2 cellular contexts compared by ENCODE assay signal in the genomic region with DNA sequence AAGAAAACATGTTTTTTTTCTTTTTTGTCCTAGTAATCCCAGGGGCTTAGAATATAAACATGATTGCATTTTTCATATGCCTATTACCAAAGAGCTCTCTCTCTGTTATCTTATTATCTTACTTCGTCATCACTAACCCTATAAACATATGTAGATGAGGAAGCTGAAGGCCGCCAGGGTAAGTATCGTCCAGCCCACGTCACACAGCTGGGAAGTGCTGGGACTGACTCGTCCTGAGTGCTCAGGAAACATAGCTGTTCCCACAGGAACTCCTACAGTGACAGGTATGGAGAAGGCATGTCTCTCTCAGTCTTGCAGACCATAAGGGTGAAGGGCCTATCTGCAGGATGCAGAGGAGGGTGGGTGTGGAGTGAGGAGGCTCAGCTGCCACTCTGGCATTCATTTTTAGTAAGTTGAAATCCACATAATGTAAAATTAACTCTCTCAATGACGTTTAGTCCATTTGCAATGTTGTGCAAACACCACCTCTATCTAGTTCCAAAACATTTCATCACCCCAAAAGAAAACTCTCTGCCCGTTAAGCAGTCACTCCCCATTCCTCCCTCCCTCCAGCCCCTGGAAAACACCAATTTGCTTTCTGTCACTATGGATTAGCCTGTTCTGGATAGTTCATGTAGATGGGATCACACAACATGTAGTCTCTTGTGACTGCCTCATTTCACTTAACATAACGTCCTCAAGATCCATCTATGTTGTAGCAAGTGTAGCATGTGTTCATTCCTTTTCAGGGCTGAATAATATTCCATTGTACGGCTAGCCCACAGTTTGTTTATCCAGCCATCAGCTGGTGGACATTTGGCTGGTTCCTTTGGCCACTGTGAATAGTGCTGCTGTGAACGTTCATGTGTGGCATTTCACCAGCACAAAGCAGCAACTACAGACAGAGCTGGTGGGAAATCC.
TF ChIP-seq lines count a peak whose summit lies in the region.

No MANE protein-coding gene starts in this region.

TF ChIP-seq in HCT116, 20 proteins besides CTCF, POLR2A, EP300 and RAD21 (continued from another document):
- TF ChIP-seq, protein P1, sequence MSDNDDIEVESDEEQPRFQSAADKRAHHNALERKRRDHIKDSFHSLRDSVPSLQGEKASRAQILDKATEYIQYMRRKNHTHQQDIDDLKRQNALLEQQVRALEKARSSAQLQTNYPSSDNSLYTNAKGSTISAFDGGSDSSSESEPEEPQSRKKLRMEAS (IDR thresholded peaks at IDR 0.05), result no peak
- TF ChIP-seq CBX3 (IDR thresholded peaks at IDR 0.05; ENCODE audit: low read depth) (no peak), ZFX (IDR thresholded peaks at IDR 0.05) (no peak), SIN3A (IDR thresholded peaks at IDR 0.05; ENCODE audit: low read depth) (no peak), EZH2phosphoT487 (IDR thresholded peaks at IDR 0.05; ENCODE audit: borderline replicate concordance) (no peak), TCF7L2 (IDR thresholded peaks at IDR 0.05; ENCODE audit: borderline replicate concordance, extremely low read depth, insufficient read depth, insufficient read length) (no peak)

TF ChIP-seq in SK-N-SH treated with all-trans-retinoic acid at 6 μM for 48 hours, 23 proteins besides CTCF, POLR2A, EP300 and RAD21 (continued from another document):
- TF ChIP-seq TSHZ2 (CRISPR knock-in tag; IDR thresholded peaks at IDR 0.05), result no peak
- TF ChIP-seq ZC3H10 (CRISPR knock-in tag; IDR thresholded peaks at IDR 0.05), result no peak
- TF ChIP-seq ZFP3 (CRISPR knock-in tag; IDR thresholded peaks at IDR 0.05), result no peak
- no peak for TF ChIP-seq ARNTL (CRISPR knock-in tag; IDR thresholded peaks at IDR 0.05; ENCODE audit: borderline replicate concordance, low read depth)
- TF ChIP-seq SNAI2 (CRISPR knock-in tag; IDR thresholded peaks at IDR 0.05), result no peak
- TF ChIP-seq ESRRG (CRISPR knock-in tag; IDR thresholded peaks at IDR 0.05), result no peak
- TF ChIP-seq CSDC2 (CRISPR knock-in tag; IDR thresholded peaks at IDR 0.05), result no peak
- TF ChIP-seq, protein P2, sequence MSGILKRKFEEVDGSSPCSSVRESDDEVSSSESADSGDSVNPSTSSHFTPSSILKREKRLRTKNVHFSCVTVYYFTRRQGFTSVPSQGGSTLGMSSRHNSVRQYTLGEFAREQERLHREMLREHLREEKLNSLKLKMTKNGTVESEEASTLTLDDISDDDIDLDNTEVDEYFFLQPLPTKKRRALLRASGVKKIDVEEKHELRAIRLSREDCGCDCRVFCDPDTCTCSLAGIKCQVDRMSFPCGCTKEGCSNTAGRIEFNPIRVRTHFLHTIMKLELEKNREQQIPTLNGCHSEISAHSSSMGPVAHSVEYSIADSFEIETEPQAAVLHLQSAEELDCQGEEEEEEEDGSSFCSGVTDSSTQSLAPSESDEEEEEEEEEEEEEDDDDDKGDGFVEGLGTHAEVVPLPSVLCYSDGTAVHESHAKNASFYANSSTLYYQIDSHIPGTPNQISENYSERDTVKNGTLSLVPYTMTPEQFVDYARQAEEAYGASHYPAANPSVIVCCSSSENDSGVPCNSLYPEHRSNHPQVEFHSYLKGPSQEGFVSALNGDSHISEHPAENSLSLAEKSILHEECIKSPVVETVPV (CRISPR knock-in tag; IDR thresholded peaks at IDR 0.05), result no peak
- no peak for TF ChIP-seq RARB (CRISPR knock-in tag; IDR thresholded peaks at IDR 0.05)
- no peak for TF ChIP-seq TOX (CRISPR knock-in tag; IDR thresholded peaks at IDR 0.05; ENCODE audit: borderline replicate concordance)
- TF ChIP-seq, protein P3, sequence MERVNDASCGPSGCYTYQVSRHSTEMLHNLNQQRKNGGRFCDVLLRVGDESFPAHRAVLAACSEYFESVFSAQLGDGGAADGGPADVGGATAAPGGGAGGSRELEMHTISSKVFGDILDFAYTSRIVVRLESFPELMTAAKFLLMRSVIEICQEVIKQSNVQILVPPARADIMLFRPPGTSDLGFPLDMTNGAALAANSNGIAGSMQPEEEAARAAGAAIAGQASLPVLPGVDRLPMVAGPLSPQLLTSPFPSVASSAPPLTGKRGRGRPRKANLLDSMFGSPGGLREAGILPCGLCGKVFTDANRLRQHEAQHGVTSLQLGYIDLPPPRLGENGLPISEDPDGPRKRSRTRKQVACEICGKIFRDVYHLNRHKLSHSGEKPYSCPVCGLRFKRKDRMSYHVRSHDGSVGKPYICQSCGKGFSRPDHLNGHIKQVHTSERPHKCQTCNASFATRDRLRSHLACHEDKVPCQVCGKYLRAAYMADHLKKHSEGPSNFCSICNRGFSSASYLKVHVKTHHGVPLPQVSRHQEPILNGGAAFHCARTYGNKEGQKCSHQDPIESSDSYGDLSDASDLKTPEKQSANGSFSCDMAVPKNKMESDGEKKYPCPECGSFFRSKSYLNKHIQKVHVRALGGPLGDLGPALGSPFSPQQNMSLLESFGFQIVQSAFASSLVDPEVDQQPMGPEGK (CRISPR knock-in tag; IDR thresholded peaks at IDR 0.05; ENCODE audit: borderline replicate concordance), result no peak
- TF ChIP-seq TCF4 (CRISPR knock-in tag; IDR thresholded peaks at IDR 0.05; ENCODE audit: borderline replicate concordance), result no peak
- no peak for TF ChIP-seq OSR1 (CRISPR knock-in tag; IDR thresholded peaks at IDR 0.05)
- no peak for TF ChIP-seq BACH2 (CRISPR knock-in tag; IDR thresholded peaks at IDR 0.05; ENCODE audit: borderline replicate concordance)
